ENCODE assay signal across 13 cellular contexts in genomic region chr1:50424940-50425375, GRCh38. TPM values are rescaled to one million over a fixed set of nuclear protein-coding genes. Genes with fewer than 3 reads are reported as not detected.
DNase-seq lines count a peak whose midpoint lies in the region; ATAC-seq and TF ChIP-seq lines count a peak whose summit lies in the region.
"Had no signal": no experiment of that assay in that cellular context is flagged by ENCODE, and none has a peak within 500 bp of the region (broad histone marks: within the 10 kb centered on the region; RNA-seq: fewer than 3 reads in every experiment).

No MANE protein-coding gene starts in this region.

- no peak for ATAC-seq in T-cell (replicated peaks in 1 of 4)
- ATAC-seq in psoas muscle = no peak
- ATAC-seq: left lobe of liver had no signal

- no TSS peak for BruUV-seq in Caco-2 (replicated peaks; lab: Mats Ljungman, UMichigan)

- intact Hi-C loops in Caco-2 (cut with micrococcal nuclease; ENCODE audit: unreplicated experiment) = loop anchor here (10.0 kb wide), 1 partner anchor 120 kb away; no protein-coding TSS in a partner anchor
- intact Hi-C loops in psoas muscle (cut with DNase I) = no loop called here

- no peak overlapping the region for H3K14ac ChIP-seq in mesenchymal stem cell (ENCODE audit: low read length in 2 of 2)

- H3K27me3 Mint-ChIP-seq in Caco-2 (ENCODE audit: insufficient read depth, unreplicated experiment) (peaks cover 27% of the 10 kb centered on the region), T-cell (peaks cover 73 to 82% of the 10 kb centered on the region in 2 donors), endothelial cell (ENCODE audit: unreplicated experiment) (peaks cover 49% of the 10 kb centered on the region)

- H3K4me1 Mint-ChIP-seq in Caco-2 (ENCODE audit: low read depth, unreplicated experiment) (peaks cover 6% of the 10 kb centered on the region), T-cell (peaks cover 47 to 62% (median 61%) of the 10 kb centered on the region in 3 donors), endothelial cell (ENCODE audit: unreplicated experiment) (peaks cover 43% of the 10 kb centered on the region)

- H4K8ac ChIP-seq in mesenchymal stem cell (ENCODE audit: low read length) = no peak overlapping the region

- H3K27ac Mint-ChIP-seq in Caco-2 (ENCODE audit: unreplicated experiment) = no peak overlapping the region
- peak overlapping the region in 1 of 2 donors; percentile 48 for H3K27ac Mint-ChIP-seq in T-cell
- H3K27ac Mint-ChIP-seq in endothelial cell (ENCODE audit: unreplicated experiment) = no peak overlapping the region

- peaks cover 3% of the 10 kb centered on the region; the same call in 1 of the 2 replicates for H3K27me3 ChIP-seq in Caco-2 (replicated peaks; ENCODE audit: control insufficient read depth, insufficient read depth, low read length)
- peaks cover 5 to 100% (median 65%) of the 10 kb centered on the region in 3 donors for H3K27me3 ChIP-seq in psoas muscle (ENCODE audit: insufficient read depth in 3 of 3, low read length in 2 of 3)
- H3K27me3 ChIP-seq in mesenchymal stem cell (ENCODE audit: control insufficient read depth in 1 of 2, insufficient read depth in 1 of 2, low read length in 2 of 2) = peaks cover 86 to 99% of the 10 kb centered on the region in 2 experiments

- H2BK5ac ChIP-seq in mesenchymal stem cell (ENCODE audit: low read depth, low read length, poor library complexity, severe bottlenecking) = no peak overlapping the region

- H3K27ac ChIP-seq in psoas muscle = no peak overlapping the region
- H3K27ac ChIP-seq in mesenchymal stem cell (ENCODE audit: low read length, poor library complexity, severe bottlenecking) = no peak overlapping the region
- H3K27ac ChIP-seq: foreskin keratinocyte, skin epidermis, VCaP had no signal

- peak overlapping the region in 1 of 2 experiments; percentile 79 for H3K23ac ChIP-seq in mesenchymal stem cell (ENCODE audit: low read length in 2 of 2)

- H3K4me3 Mint-ChIP-seq in Caco-2 (ENCODE audit: unreplicated experiment) (peak overlapping the region; percentile 72), T-cell (peak overlapping the region; percentile 76 to 83 (median 83)), endothelial cell (ENCODE audit: unreplicated experiment) (peak overlapping the region; percentile 54)

- no peak overlapping the region for H2AK5ac ChIP-seq in mesenchymal stem cell (ENCODE audit: low read length, severe bottlenecking)

- no peak overlapping the region for H3K4me3 ChIP-seq in Caco-2 (ENCODE audit: low read depth, low read length)
- H3K4me3 ChIP-seq in psoas muscle = peak overlapping the region; percentile 55
- no peak overlapping the region for H3K4me3 ChIP-seq in mesenchymal stem cell (ENCODE audit: insufficient read depth in 1 of 2, low read depth in 1 of 2, low read length in 2 of 2)

- POLR2A ChIA-PET in Caco-2 (lab: Charles Lee) (no interaction called here), T-cell (lab: Charles Lee) (no interaction called here)

- no peak overlapping the region for H3K4ac ChIP-seq in mesenchymal stem cell (ENCODE audit: low read depth in 1 of 2, low read length in 2 of 2)

- H3K36me3 ChIP-seq in Caco-2 (ENCODE audit: control insufficient read depth, insufficient read depth, low read length) (no peaks in the 10 kb centered on the region), psoas muscle (ENCODE audit: insufficient read depth in 1 of 2, low read depth in 1 of 2) (no peaks in the 10 kb centered on the region), mesenchymal stem cell (ENCODE audit: control insufficient read depth in 1 of 2, insufficient read depth in 2 of 2, low read depth in 1 of 2, low read length in 2 of 2) (peaks cover 0 to 4% of the 10 kb centered on the region in 2 experiments)

- CTCF ChIA-PET in Caco-2 (lab: Charles Lee) (no interaction called here), T-cell (lab: Charles Lee) (no interaction called here)

- TF ChIP-seq CTCF in Caco-2 (IDR thresholded peaks at IDR 0.05; ENCODE audit: insufficient read depth in 1 of 2, low read depth in 1 of 2, low read length in 1 of 2, severe bottlenecking in 1 of 2, unreplicated experiment in 1 of 2) = no peak
- TF ChIP-seq CTCF in endothelial cell (IDR thresholded peaks at IDR 0.05; ENCODE audit: unreplicated experiment) = no peak
- TF ChIP-seq CTCF in psoas muscle (IDR thresholded peaks at IDR 0.05) = no peak

- H3K9me3 ChIP-seq in Caco-2 (no peaks in the 10 kb centered on the region), psoas muscle (no peaks in the 10 kb centered on the region), mesenchymal stem cell (ENCODE audit: control insufficient read depth, low read length) (no peaks in the 10 kb centered on the region)

- H2BK12ac ChIP-seq in mesenchymal stem cell (ENCODE audit: low read length in 2 of 2) = no peak overlapping the region

- H3K79me1 ChIP-seq in mesenchymal stem cell (replicated peaks; ENCODE audit: low read length, poor library complexity, severe bottlenecking) = no peaks in the 10 kb centered on the region

- H2BK120ac ChIP-seq in mesenchymal stem cell (ENCODE audit: low read depth, low read length) = no peak overlapping the region

- no peak overlapping the region for H4K91ac ChIP-seq in mesenchymal stem cell (ENCODE audit: low read length)

- 4 to 6% (median 5%) methylated on average over 35 of the region's 35 CpGs for WGBS in psoas muscle, 3 donors
- WGBS in mesenchymal stem cell = 3% methylated on average over 33 of the region's 35 CpGs

- H3K36me3 Mint-ChIP-seq in Caco-2 (ENCODE audit: insufficient read depth, unreplicated experiment) (peaks cover 22% of the 10 kb centered on the region), T-cell (no peaks in the 10 kb centered on the region), endothelial cell (ENCODE audit: low read depth, unreplicated experiment) (peaks cover 11% of the 10 kb centered on the region)

- H3K9me3 Mint-ChIP-seq in Caco-2 (ENCODE audit: unreplicated experiment) (no peaks in the 10 kb centered on the region), T-cell (no peaks in the 10 kb centered on the region), endothelial cell (ENCODE audit: unreplicated experiment) (no peaks in the 10 kb centered on the region)

- no peak overlapping the region for H3K9ac ChIP-seq in mesenchymal stem cell (ENCODE audit: low read length)

- H2AFZ ChIP-seq in mesenchymal stem cell (ENCODE audit: low read depth, low read length) = no peak overlapping the region

- H3K4me2 ChIP-seq in mesenchymal stem cell (ENCODE audit: low read length, poor library complexity, severe bottlenecking) = no peak overlapping the region

- H3K18ac ChIP-seq in mesenchymal stem cell (ENCODE audit: low read depth in 1 of 2, low read length in 2 of 2) = no peak overlapping the region

- no peak overlapping the region for H2BK15ac ChIP-seq in mesenchymal stem cell (ENCODE audit: low read depth, poor library complexity, severe bottlenecking)

- DNase-seq in Caco-2 (no peak), T-cell (no peak), endothelial cell (ENCODE audit: low spot score) (no peak), psoas muscle (no peak), SK-N-DZ (ENCODE audit: low spot score) (no peak), mesenchymal stem cell (no peak), HuH-7 (ENCODE audit: low spot score) (no peak)
- DNase-seq: foreskin keratinocyte, NCI-H1436 had no signal

- H3K4me1 ChIP-seq in Caco-2 (no peaks in the 10 kb centered on the region), psoas muscle (peaks cover 15% of the 10 kb centered on the region), mesenchymal stem cell (ENCODE audit: control insufficient read depth, insufficient read depth, low read depth, low read length) (peaks cover 43% of the 10 kb centered on the region)

RNA-seq across cellular contexts. Expression of gene DMRTA2, which starts 1.7 kb away (rescaled TPM):
- total RNA-seq in Caco-2 (2022) = 3.1 and 3.4 TPM in 2 replicates
- not detected for total RNA-seq in T-cell
- not detected for total RNA-seq in endothelial cell (ENCODE audit: unreplicated experiment)
- not detected for total RNA-seq in psoas muscle
- under 1 TPM in 1 of 3 donors, not detected in 2; 0.01 TPM for polyA plus RNA-seq in psoas muscle
- 0.17 and 1.3 TPM in 2 replicates for polyA plus RNA-seq in SK-N-DZ (2014; cell fraction: cytosol; rRNA removed)
- 1.4 and 1.9 TPM in 2 replicates for polyA plus RNA-seq in SK-N-DZ (2014; cell fraction: nucleus; rRNA removed)
- not detected for polyA plus RNA-seq in mesenchymal stem cell (2013, experiment 1 of 2)
- polyA plus RNA-seq in mesenchymal stem cell (2013, experiment 2 of 2) = not detected
- total RNA-seq: foreskin keratinocyte, G401, left lobe of liver had no signal
- polyA plus RNA-seq: foreskin keratinocyte had no signal
